ENCODE assay signal across 13 cellular contexts in the genomic region with DNA sequence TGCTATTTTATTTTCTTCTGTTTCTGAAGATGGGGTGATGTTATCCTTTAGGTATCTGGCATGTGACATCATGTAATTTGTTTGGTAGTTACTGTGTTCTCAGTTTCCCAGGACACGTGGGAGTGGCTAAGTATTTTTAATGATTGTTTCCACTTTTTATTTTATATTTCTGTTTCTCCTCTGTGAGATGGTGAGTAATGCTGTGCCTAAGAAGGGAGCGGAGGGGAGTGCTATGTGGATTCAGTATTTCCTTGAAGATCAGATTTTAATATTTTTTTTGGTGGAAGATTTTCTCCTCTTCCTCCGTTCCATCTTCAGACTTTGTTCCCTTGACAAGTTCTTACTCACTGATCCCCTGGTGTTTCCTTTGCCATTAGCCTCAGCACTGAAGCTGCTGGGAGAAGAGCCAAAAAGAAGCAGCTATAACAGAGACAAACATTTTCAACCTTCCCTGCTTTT.
DNase-seq lines count a peak whose midpoint lies in the region; ATAC-seq and TF ChIP-seq lines count a peak whose summit lies in the region.
"Had no signal": no experiment of that assay in that cellular context is flagged by ENCODE, and none has a peak within 500 bp of the region (broad histone marks: within the 10 kb centered on the region; RNA-seq: fewer than 3 reads in every experiment).

No MANE protein-coding gene starts in this region.

- CTCF ChIA-PET in HEK293T (lab: Yijun Ruan, JAX): interaction anchor here (0.5 kb wide), 1 partner anchor 12 kb away, joined by 4 read pairs; no protein-coding TSS in a partner anchor

- TF ChIP-seq CTCF in RWPE2 (IDR thresholded peaks at IDR 0.05; ENCODE audit: poor library complexity, severe bottlenecking) (no peak), fibroblast of villous mesenchyme (IDR thresholded peaks at IDR 0.05; ENCODE audit: insufficient read depth, low read depth, low read length) (no peak)

- DNase-seq in GM04504 (ENCODE audit: low read depth): peak; percentile 54
- no peak for DNase-seq in RWPE2 (ENCODE audit: low spot score)
- peak; percentile 72 for DNase-seq in fibroblast of villous mesenchyme (ENCODE audit: low read depth)
- peak; percentile 56 for DNase-seq in skeletal muscle cell (ENCODE audit: low read depth)
- no peak for DNase-seq in stimulated activated CD4-positive, alpha-beta T cell treated with anti-CD3 and anti-CD28 coated beads, Interleukin-4, amount 100 ng/mL, for 24 hours
- no peak for DNase-seq in HEK293T (ENCODE audit: extremely low spot score)
- DNase-seq: activated CD4-positive, alpha-beta T cell treated with anti-CD3 and anti-CD28 coated beads for 48 hours; effector memory CD4-positive, alpha-beta T cell; left cardiac atrium; stimulated activated CD4-positive, alpha-beta T cell treated with anti-CD3 and anti-CD28 coated beads, Interleukin-12 subunit alpha, Interleukin-12 subunit beta, amount 100 ng/mL, for 4 hours; stomach had no signal

- no peaks in the 10 kb centered on the region for H3K9me3 ChIP-seq in RWPE2 (ENCODE audit: severe bottlenecking)
- H3K9me3 ChIP-seq: stomach had no signal

- peaks cover 35% of the 10 kb centered on the region for H3K4me1 ChIP-seq in RWPE2 (ENCODE audit: insufficient read depth, poor library complexity, severe bottlenecking)

- H3K27ac ChIP-seq in RWPE2 (ENCODE audit: poor library complexity, severe bottlenecking): peak overlapping the region; percentile 55
- H3K27ac ChIP-seq: stomach had no signal

- ATAC-seq in RWPE2 (ENCODE audit: low read depth) (peak; percentile 26; the same call in 1 of the 3 replicates), GM18520 (IDR thresholded peaks at IDR 0.05; ENCODE audit: unreplicated experiment) (no peak), GM19397 (IDR thresholded peaks at IDR 0.05; ENCODE audit: unreplicated experiment) (no peak)

- no peaks in the 10 kb centered on the region for H3K27me3 ChIP-seq in RWPE2 (ENCODE audit: insufficient read depth, poor library complexity, severe bottlenecking)
- H3K27me3 ChIP-seq: stomach had no signal

- POLR2A ChIA-PET in HEK293T (lab: Yijun Ruan, JAX): no interaction called here

- no peak overlapping the region for H3K4me3 ChIP-seq in RWPE2 (ENCODE audit: severe bottlenecking)
- no peak overlapping the region for H3K4me3 ChIP-seq in fibroblast of villous mesenchyme (ENCODE audit: low read depth, low read length)
- no peak overlapping the region for H3K4me3 ChIP-seq in skeletal muscle cell (ENCODE audit: low read depth, low read length)
- H3K4me3 ChIP-seq: stomach had no signal

- H3K36me3 ChIP-seq in RWPE2 (ENCODE audit: low read depth): no peaks in the 10 kb centered on the region
- H3K36me3 ChIP-seq: stomach had no signal

TF ChIP-seq in HEK293T, 16 proteins besides CTCF, POLR2A, EP300 and RAD21:
- TF ChIP-seq SP1 (IDR thresholded peaks at IDR 0.05): no peak
- TF ChIP-seq, protein P1, sequence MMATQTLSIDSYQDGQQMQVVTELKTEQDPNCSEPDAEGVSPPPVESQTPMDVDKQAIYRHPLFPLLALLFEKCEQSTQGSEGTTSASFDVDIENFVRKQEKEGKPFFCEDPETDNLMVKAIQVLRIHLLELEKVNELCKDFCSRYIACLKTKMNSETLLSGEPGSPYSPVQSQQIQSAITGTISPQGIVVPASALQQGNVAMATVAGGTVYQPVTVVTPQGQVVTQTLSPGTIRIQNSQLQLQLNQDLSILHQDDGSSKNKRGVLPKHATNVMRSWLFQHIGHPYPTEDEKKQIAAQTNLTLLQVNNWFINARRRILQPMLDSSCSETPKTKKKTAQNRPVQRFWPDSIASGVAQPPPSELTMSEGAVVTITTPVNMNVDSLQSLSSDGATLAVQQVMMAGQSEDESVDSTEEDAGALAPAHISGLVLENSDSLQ (IDR thresholded peaks at IDR 0.05): no peak
- no peak for TF ChIP-seq L3MBTL2 (conservative IDR thresholded peaks at IDR 0.05)

Comparison
In these comparisons a context has a peak if more than half of its experiments do, and no peak if none do; other contexts are left out.
1. DNase-seq: peak in GM04504 (single experiment), fibroblast of villous mesenchyme (single experiment) and skeletal muscle cell (single experiment); none in RWPE2 (single experiment), stimulated activated CD4-positive, alpha-beta T cell treated with anti-CD3 and anti-CD28 coated beads, Interleukin-4, amount 100 ng/mL, for 24 hours (single experiment) and HEK293T (single experiment).